23 cellular contexts compared by ENCODE assay signal in the genomic region with DNA sequence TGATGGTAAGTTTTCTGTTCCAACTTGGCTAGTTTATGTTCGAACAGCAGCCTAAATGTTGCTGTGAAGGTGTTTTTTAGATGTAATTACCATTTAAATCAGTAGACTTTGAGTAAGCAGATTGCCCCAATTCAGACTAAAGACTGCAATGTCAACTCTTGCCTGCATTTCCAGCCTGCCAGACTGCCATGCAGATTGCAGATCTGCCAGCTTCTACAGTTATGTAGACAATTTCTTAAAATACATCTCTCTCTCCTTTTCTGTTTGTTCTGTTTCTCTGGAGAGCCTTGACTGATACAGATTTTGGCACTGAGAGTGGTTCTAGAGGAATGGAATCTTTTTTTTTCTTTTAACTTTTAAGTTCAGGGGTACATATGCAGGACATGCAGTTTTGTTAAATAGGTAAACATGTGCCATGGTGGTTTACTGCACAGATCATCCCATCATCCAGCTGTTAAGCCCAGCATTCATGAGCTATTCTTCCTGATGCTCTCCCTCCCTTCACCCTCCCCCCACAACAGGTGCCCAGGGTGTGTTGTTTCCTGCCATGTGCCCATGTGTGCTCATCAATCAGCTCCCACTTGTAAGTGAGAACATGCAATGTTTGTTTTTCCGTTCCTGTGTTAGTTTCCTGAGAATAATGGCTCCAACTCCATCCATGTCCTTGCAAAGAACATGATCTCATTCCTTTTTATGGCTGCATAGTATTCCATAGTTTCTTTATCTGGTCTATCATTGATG.
"Had no signal": no experiment of that assay in that cellular context is flagged by ENCODE, and none has a peak within 500 bp of the region (broad histone marks: within the 10 kb centered on the region; RNA-seq: fewer than 3 reads in every experiment).

No MANE protein-coding gene starts in this region.

- H3K9ac ChIP-seq: KMS-11 had no signal

- H3K4me2 ChIP-seq: KMS-11 had no signal

- DNase-seq: activated CD4-positive, alpha-beta T cell treated with anti-CD3 and anti-CD28 coated beads, Interleukin-2, amount 10 ng/mL, durations not matched to agents 24 days and 14 days; activated CD4-positive, alpha-beta T cell treated with anti-CD3 and anti-CD28 coated beads, Interleukin-2, amount 50 U/mL, for 4 hours; activated CD8-positive, alpha-beta T cell treated with anti-CD3 and anti-CD28 coated beads for 36 hours; activated gamma-delta T cell; activated naive CD4-positive, alpha-beta T cell treated with Interleukin-2 at 50 U/mL for 16 hours; activated naive CD8-positive, alpha-beta T cell treated with anti-CD3 and anti-CD28 coated beads, Interleukin-2, amount 10 ng/mL, durations not matched to agents 7 days and 5 days; activated T-cell treated with anti-CD3 and anti-CD28 coated beads, Interleukin-2, amount 50 U/mL, for 1 hour; amygdala; NCI-H1105; NCI-H1417 treated with DMSO at 0.1 percent for 48 hours; NCI-H187 treated with DMSO at 0.1 percent for 48 hours; NCI-H2107; NCI-H345; NCI-H524 treated with DMSO at 0.1 percent for 48 hours; PC-3; Peyer's patch; RPMI8226; T1000; WERI-Rb-1 had no signal

- H3K36me3 ChIP-seq: ascending aorta, cardiac muscle cell, Peyer's patch, WERI-Rb-1 had no signal

- H3K27ac ChIP-seq: ascending aorta, cardiac muscle cell, KMS-11, Peyer's patch, SK-N-MC, WERI-Rb-1 had no signal

- H3K9me3 ChIP-seq: ascending aorta, Peyer's patch had no signal

- H3K27me3 ChIP-seq: ascending aorta, cardiac muscle cell, Peyer's patch had no signal

- H3K4me3 ChIP-seq: ascending aorta, cardiac muscle cell, Peyer's patch, SK-N-MC had no signal

- H3K4me1 ChIP-seq: ascending aorta, Peyer's patch had no signal
